ENCODE assay signal across 8 cellular contexts in the genomic region with DNA sequence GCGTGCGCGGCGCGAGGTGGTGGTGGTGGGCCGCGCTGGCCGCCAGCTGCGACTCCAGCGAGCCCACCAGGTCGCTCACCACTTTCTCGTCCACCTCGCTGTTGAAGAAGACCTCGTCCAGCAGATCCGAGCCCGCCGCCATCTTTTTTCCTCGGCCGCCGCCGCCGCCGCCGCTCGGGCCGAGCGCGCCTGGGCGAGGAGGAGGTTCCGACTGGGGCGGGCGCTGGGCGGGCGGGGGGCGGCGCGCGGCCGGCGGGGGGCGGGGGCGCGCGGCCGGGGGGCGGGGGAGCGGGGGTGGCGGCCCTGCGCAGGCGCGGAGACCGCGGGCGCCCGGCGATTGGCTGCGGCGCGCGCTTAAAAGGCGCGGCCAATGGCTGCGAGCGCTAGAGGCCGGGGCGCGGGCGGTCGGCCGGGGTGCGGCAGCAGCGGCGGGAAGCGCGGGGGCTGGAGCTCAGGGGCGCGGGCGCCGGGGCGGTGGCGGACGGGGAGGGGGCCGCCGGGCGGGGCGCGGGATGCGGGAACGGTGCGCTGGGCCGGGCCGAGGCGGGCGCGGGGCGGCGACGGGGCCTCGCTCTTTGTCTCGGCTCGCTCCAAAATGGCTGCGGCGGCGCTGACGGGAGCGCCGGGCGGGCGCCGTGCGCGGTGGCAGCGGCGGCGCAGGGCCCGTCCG. TPM values are rescaled to one million over a fixed set of nuclear protein-coding genes. Genes with fewer than 3 reads are reported as not detected.
DNase-seq lines count a peak whose midpoint lies in the region; ATAC-seq and TF ChIP-seq lines count a peak whose summit lies in the region.

A gene with protein sequence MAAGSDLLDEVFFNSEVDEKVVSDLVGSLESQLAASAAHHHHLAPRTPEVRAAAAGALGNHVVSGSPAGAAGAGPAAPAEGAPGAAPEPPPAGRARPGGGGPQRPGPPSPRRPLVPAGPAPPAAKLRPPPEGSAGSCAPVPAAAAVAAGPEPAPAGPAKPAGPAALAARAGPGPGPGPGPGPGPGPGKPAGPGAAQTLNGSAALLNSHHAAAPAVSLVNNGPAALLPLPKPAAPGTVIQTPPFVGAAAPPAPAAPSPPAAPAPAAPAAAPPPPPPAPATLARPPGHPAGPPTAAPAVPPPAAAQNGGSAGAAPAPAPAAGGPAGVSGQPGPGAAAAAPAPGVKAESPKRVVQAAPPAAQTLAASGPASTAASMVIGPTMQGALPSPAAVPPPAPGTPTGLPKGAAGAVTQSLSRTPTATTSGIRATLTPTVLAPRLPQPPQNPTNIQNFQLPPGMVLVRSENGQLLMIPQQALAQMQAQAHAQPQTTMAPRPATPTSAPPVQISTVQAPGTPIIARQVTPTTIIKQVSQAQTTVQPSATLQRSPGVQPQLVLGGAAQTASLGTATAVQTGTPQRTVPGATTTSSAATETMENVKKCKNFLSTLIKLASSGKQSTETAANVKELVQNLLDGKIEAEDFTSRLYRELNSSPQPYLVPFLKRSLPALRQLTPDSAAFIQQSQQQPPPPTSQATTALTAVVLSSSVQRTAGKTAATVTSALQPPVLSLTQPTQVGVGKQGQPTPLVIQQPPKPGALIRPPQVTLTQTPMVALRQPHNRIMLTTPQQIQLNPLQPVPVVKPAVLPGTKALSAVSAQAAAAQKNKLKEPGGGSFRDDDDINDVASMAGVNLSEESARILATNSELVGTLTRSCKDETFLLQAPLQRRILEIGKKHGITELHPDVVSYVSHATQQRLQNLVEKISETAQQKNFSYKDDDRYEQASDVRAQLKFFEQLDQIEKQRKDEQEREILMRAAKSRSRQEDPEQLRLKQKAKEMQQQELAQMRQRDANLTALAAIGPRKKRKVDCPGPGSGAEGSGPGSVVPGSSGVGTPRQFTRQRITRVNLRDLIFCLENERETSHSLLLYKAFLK (minus strand): TSS at position 213 of the 670 bp plus-strand sequence. CDS start 71 bp downstream, at position 142.

- DNase-seq in GM12864 (ENCODE audit: low read depth) (no peak), HFFc6 (peak; percentile 47), NCI-H1048 (lab: John Stamatoyannopoulos, UW) (peak; percentile 49), amniotic epithelial cell (ENCODE audit: low read depth) (peak; percentile 43), left ventricle myocardium superior (peak; percentile 87), psoas muscle (peak; percentile 82 to 91)

- H3K27me3 Mint-ChIP-seq in HFFc6 (ENCODE audit: insufficient read depth): peaks cover 6% of the 10 kb centered on the region
- H3K27me3 Mint-ChIP-seq in T-helper 1 cell treated with Interleukin-12 subunit alpha and Interleukin-12 subunit beta and Interleukin-4 antibody, amounts not matched to agents 30 μg/mL and 1 μg/mL, for 36 hours (ENCODE audit: low read depth): peaks cover 3% of the 10 kb centered on the region

- H3K27ac ChIP-seq in psoas muscle (peak within 1 kb of the TSS; percentile 85), urinary bladder (ENCODE audit: low read depth) (peak within 1 kb of the TSS; percentile 76)

- 0 to 1% (median 0%) methylated on average over 24 to 113 of the region's 117 CpGs for WGBS in psoas muscle, 3 donors
- under 1% methylated on average over 117 of the region's 117 CpGs for WGBS in urinary bladder

- intact Hi-C loops in left ventricle myocardium superior (cut with micrococcal nuclease): loop anchor here (10.0 kb wide), 1 partner anchor 59 kb away; a partner anchor contains a TSS
- intact Hi-C loops in psoas muscle (cut with DNase I): loop anchor here (2.0 to 5.0 kb wide), 4 partner anchors 55 to 77 kb away; a partner anchor contains a TSS

- TF ChIP-seq CTCF in GM12864 (IDR thresholded peaks at IDR 0.05; ENCODE audit: low read depth, low read length, missing control alignments) (no peak), HFFc6 (IDR thresholded peaks at IDR 0.05) (no peak), psoas muscle (IDR thresholded peaks at IDR 0.05) (no peak)

- H3K27ac Mint-ChIP-seq in HFFc6: peak within 1 kb of the TSS; percentile 67
- peak within 1 kb of the TSS; percentile 86 for H3K27ac Mint-ChIP-seq in T-helper 1 cell treated with Interleukin-12 subunit alpha and Interleukin-12 subunit beta and Interleukin-4 antibody, amounts not matched to agents 30 μg/mL and 1 μg/mL, for 36 hours

- H3K4me3 ChIP-seq in GM12864 (ENCODE audit: low read depth, low read length): peak within 1 kb of the TSS; percentile 66
- H3K4me3 ChIP-seq in psoas muscle: peak within 1 kb of the TSS; percentile 70
- H3K4me3 ChIP-seq in urinary bladder (ENCODE audit: low read depth, low read length): peak within 1 kb of the TSS; percentile 84

- H3K4me3 Mint-ChIP-seq in HFFc6: peak within 1 kb of the TSS; percentile 80
- peak within 1 kb of the TSS; percentile 85 for H3K4me3 Mint-ChIP-seq in T-helper 1 cell treated with Interleukin-12 subunit alpha and Interleukin-12 subunit beta and Interleukin-4 antibody, amounts not matched to agents 30 μg/mL and 1 μg/mL, for 36 hours

- no peaks in the 10 kb centered on the region for H3K36me3 Mint-ChIP-seq in HFFc6 (ENCODE audit: low read depth)
- peaks cover 5% of the 10 kb centered on the region for H3K36me3 Mint-ChIP-seq in T-helper 1 cell treated with Interleukin-12 subunit alpha and Interleukin-12 subunit beta and Interleukin-4 antibody, amounts not matched to agents 30 μg/mL and 1 μg/mL, for 36 hours (ENCODE audit: low read depth)

- no peaks in the 10 kb centered on the region for H3K9me3 ChIP-seq in psoas muscle

- H3K4me1 ChIP-seq in psoas muscle: peaks cover 49% of the 10 kb centered on the region
- peaks cover 3% of the 10 kb centered on the region for H3K4me1 ChIP-seq in urinary bladder (ENCODE audit: insufficient read depth)

- peaks cover 40% of the 10 kb centered on the region for H3K4me1 Mint-ChIP-seq in HFFc6 (ENCODE audit: low read depth)
- peaks cover 24% of the 10 kb centered on the region for H3K4me1 Mint-ChIP-seq in T-helper 1 cell treated with Interleukin-12 subunit alpha and Interleukin-12 subunit beta and Interleukin-4 antibody, amounts not matched to agents 30 μg/mL and 1 μg/mL, for 36 hours (ENCODE audit: low read depth)

- H3K27me3 ChIP-seq in psoas muscle (ENCODE audit: insufficient read depth in 3 of 3, low read length in 2 of 3): no peaks in the 10 kb centered on the region

- H3K36me3 ChIP-seq in psoas muscle (ENCODE audit: insufficient read depth in 1 of 2, low read depth in 1 of 2) (peaks cover 0 to 4% of the 10 kb centered on the region in 2 donors), urinary bladder (ENCODE audit: insufficient read depth) (no peaks in the 10 kb centered on the region)

- peak; percentile 65 for ATAC-seq in left ventricle myocardium superior
- peak; percentile 63 to 68 (median 66) for ATAC-seq in psoas muscle

- H3K9me3 Mint-ChIP-seq in HFFc6: peaks cover 2% of the 10 kb centered on the region; the same call in 1 of the 2 replicates
- peaks cover 5% of the 10 kb centered on the region for H3K9me3 Mint-ChIP-seq in T-helper 1 cell treated with Interleukin-12 subunit alpha and Interleukin-12 subunit beta and Interleukin-4 antibody, amounts not matched to agents 30 μg/mL and 1 μg/mL, for 36 hours

RNA-seq across cellular contexts. Expression of the gene that starts here (rescaled TPM):
- total RNA-seq in HFFc6 (2021; fragmentation: NEBNext Ultra II Directional; extraction: Animal tissue kit (Norgen Biotek cat#: 25700)): 10 to 100 TPM in 3 of 6 experiments, 1 to 10 TPM in 3; 9.4 to 11.7 (median 9.9) TPM
- total RNA-seq in left ventricle myocardium superior: 11.2 TPM
- 10 to 100 TPM; 10.7 to 17.7 (median 14.4) TPM for total RNA-seq in psoas muscle
- 1 to 10 TPM; 2.8 to 6.3 (median 3.3) TPM for polyA plus RNA-seq in psoas muscle
- total RNA-seq in urinary bladder: 8.9 TPM
- polyA plus RNA-seq in urinary bladder: 9.9 TPM
